In the genomic region with DNA sequence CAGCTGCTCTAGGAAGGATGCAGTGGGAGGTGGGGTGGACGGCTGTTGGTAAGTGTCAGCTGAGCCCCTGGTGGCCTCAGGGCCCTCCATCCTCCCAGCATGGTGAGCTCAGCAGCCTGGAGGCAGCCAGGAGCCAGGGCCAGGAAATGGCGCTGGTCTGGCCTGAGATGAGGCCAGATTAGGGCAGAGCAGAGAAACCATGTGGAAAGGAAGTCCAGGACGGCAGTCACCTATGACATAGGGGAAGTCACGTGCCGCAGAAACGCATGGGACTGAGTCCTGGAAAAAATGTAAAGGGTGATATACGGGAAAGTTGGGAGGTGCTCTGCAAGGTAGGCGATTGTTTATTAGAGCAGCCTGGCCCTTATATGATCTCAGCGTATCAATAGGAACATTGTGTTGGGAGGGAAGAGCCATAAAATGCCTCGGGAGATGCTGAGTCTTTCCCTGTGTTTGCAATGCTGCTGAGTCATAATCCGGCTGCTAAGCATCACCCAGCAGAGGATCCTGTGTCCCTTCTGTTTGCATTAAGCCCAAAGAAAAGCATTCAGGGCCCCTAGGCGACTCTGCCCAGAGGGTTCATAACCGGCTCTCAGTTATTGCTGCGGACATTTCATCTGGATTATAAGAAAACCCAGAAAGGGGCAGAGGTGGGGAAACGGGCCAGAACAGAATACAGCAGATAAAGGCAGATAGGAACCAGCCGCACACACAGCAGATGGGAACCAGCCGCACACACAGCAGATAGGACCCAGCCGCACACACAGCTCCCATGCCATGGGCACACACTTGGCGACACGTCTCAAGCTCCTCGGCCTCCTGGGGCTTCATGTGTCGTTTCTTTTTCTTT, we compare ENCODE assay signal across 8 cellular contexts. TPM values are rescaled to one million over a fixed set of nuclear protein-coding genes. Genes with fewer than 3 reads are reported as not detected.
A peak's percentile ranks its signal among the peaks of the same experiment; 100 is the strongest.
DNase-seq lines count a peak whose midpoint lies in the region; ATAC-seq, FAIRE-seq and TF ChIP-seq lines count a peak whose summit lies in the region.

No MANE protein-coding gene starts in this region.

- H3K23ac ChIP-seq in H1 (ENCODE audit: insufficient read length), result no peak overlapping the region

- H2BK5ac ChIP-seq in H1 (ENCODE audit: low read depth, low read length), result peak overlapping the region; percentile 81; the same call in 1 of the 2 replicates

- no peak overlapping the region for H3K56ac ChIP-seq in H1 (replicated peaks; ENCODE audit: insufficient read length, low read depth, low read length)

- no peak overlapping the region for H3K27ac ChIP-seq in H1 (ENCODE audit: low read depth, low read length)
- no peak overlapping the region for H3K27ac ChIP-seq in naive thymus-derived CD4-positive, alpha-beta T cell (ENCODE audit: low read depth, low read length)

- no peak for TF ChIP-seq EP300 in H1 (IDR thresholded peaks at IDR 0.05; ENCODE audit: borderline replicate concordance in 1 of 2, low read depth in 2 of 2, low read length in 2 of 2)

- H4K20me1 ChIP-seq in H1 (replicated peaks in 1 of 2; ENCODE audit: control insufficient read depth in 1 of 2, insufficient read depth in 2 of 2, low read length in 2 of 2), result no peaks in the 10 kb centered on the region

- H3K9ac ChIP-seq in H1 (replicated peaks in 1 of 4; ENCODE audit: extremely low read depth in 1 of 4, low read depth in 3 of 4, low read length in 3 of 4), result 0 out of 7 replicates have a peak overlapping the region, but pooled peaks of 1 of the 4 experiments have one; percentile 19

- H2AK5ac ChIP-seq in H1 (ENCODE audit: low read depth, low read length), result peak overlapping the region; percentile 89; the same call in 1 of the 2 replicates

- no peaks in the 10 kb centered on the region for H3K9me3 ChIP-seq in H1 (ENCODE audit: insufficient read depth in 2 of 2, low read depth in 1 of 2, low read length in 1 of 2)
- H3K9me3 ChIP-seq in naive thymus-derived CD4-positive, alpha-beta T cell (ENCODE audit: control insufficient read depth in 2 of 3, low read length in 3 of 3), result no peaks in the 10 kb centered on the region

- no peaks in the 10 kb centered on the region for H3K27me3 Mint-ChIP-seq in naive thymus-derived CD4-positive, alpha-beta T cell

- no peaks in the 10 kb centered on the region for H3K23me2 ChIP-seq in H1 (ENCODE audit: low read depth, low read length)

- no peak overlapping the region for H2BK120ac ChIP-seq in H1 (replicated peaks; ENCODE audit: low read depth, low read length)

- intact Hi-C loops in naive thymus-derived CD4-positive, alpha-beta T cell (cut with micrococcal nuclease), result no loop called here

- no peak overlapping the region for H3K14ac ChIP-seq in H1 (ENCODE audit: insufficient read length)

- no peak overlapping the region for H2BK20ac ChIP-seq in H1 (ENCODE audit: low read length)

- TF ChIP-seq POLR2A in H1 (IDR thresholded peaks at IDR 0.05; ENCODE audit: control extremely low read depth in 1 of 2, low read depth in 2 of 2, low read length in 2 of 2), result no peak

- peak overlapping the region; percentile 88 for H3K4ac ChIP-seq in H1 (replicated peaks; ENCODE audit: insufficient read length, low read depth, low read length)

- ATAC-seq in naive thymus-derived CD4-positive, alpha-beta T cell, result peak; percentile 18
- ATAC-seq in HG02610 (IDR thresholded peaks at IDR 0.05; ENCODE audit: unreplicated experiment) (no peak), HG03521 (IDR thresholded peaks at IDR 0.05; ENCODE audit: unreplicated experiment) (no peak)

- H3K79me2 ChIP-seq in H1 (ENCODE audit: control insufficient read depth in 1 of 2, insufficient read depth in 2 of 2, low read length in 2 of 2), result no peaks in the 10 kb centered on the region

- peak overlapping the region; percentile 31 for H4K5ac ChIP-seq in H1 (ENCODE audit: insufficient read length, low read depth, low read length)

- H3K79me1 ChIP-seq in H1 (ENCODE audit: low read depth, low read length), result no peaks in the 10 kb centered on the region

- TF ChIP-seq CTCF in H1 (IDR thresholded peaks at IDR 0.05; ENCODE audit: control extremely low read depth in 1 of 3, insufficient read depth in 1 of 3, low read depth in 1 of 3, low read length in 3 of 3), result no peak

- peak overlapping the region; percentile 55 for H2BK15ac ChIP-seq in H1 (ENCODE audit: low read length)

- no peak for TF ChIP-seq RAD21 in H1 (IDR thresholded peaks at IDR 0.05 in 1 of 2, conservative IDR thresholded peaks at IDR 0.05 in 1 of 2; ENCODE audit: low read depth in 2 of 2, low read length in 2 of 2)

- peak; percentile 97 for DNase-seq in ELR (ENCODE audit: low read depth)
- DNase-seq in NCI-H82 treated with DMSO at 0.1 percent for 48 hours (lab: John Stamatoyannopoulos, UW; ENCODE audit: unreplicated experiment), result peak; percentile 52
- no peak for DNase-seq in H1 (ENCODE audit: low read depth in 1 of 2, low spot score in 2 of 2)
- no peak for DNase-seq in naive thymus-derived CD4-positive, alpha-beta T cell
- no peak for DNase-seq in activated CD4-positive, alpha-beta T cell treated with anti-CD3 and anti-CD28 coated beads, Interleukin-2, amount 50 U/mL, for 1 hour
- no peak for DNase-seq in ureter (ENCODE audit: low spot score)

- no peak overlapping the region for H2AFZ ChIP-seq in H1 (ENCODE audit: low read length)

- POLR2A ChIA-PET in H1 (lab: Charles Lee; ENCODE audit: partially characterized antibody), result interaction anchor here (1.1 to 1.7 kb wide), 4 partner anchors 12 to 104 kb away, joined by 3 to 6 read pairs (median 4); a partner anchor contains a TSS
- POLR2A ChIA-PET in naive thymus-derived CD4-positive, alpha-beta T cell (lab: Charles Lee), result no interaction called here

- H3K9me3 Mint-ChIP-seq in naive thymus-derived CD4-positive, alpha-beta T cell, result no peaks in the 10 kb centered on the region

- no peaks in the 10 kb centered on the region for H3K27me3 ChIP-seq in H1 (replicated peaks in 1 of 4; ENCODE audit: control insufficient read depth in 3 of 4, extremely low read depth in 1 of 4, insufficient read depth in 3 of 4, low read length in 3 of 4)
- no peaks in the 10 kb centered on the region for H3K27me3 ChIP-seq in naive thymus-derived CD4-positive, alpha-beta T cell (ENCODE audit: control insufficient read depth in 2 of 2, insufficient read depth in 2 of 2, low read length in 2 of 2)

- no peak overlapping the region for H3K4me2 ChIP-seq in H1 (ENCODE audit: insufficient read depth in 1 of 2, low read depth in 2 of 2, low read length in 2 of 2)

- no peak for FAIRE-seq in H1 (lab: Jason Lieb, UNC)

- peak overlapping the region; percentile 48; the same call in 1 of the 2 replicates for H3K18ac ChIP-seq in H1 (ENCODE audit: extremely low read depth, low read length)

- no peak overlapping the region for H3K27ac Mint-ChIP-seq in naive thymus-derived CD4-positive, alpha-beta T cell

- H4K91ac ChIP-seq in H1 (replicated peaks; ENCODE audit: insufficient read length, low read length), result peak overlapping the region; percentile 79

- no peaks in the 10 kb centered on the region for H3K36me3 Mint-ChIP-seq in naive thymus-derived CD4-positive, alpha-beta T cell

- H3K4me3 Mint-ChIP-seq in naive thymus-derived CD4-positive, alpha-beta T cell, result no peak overlapping the region

- H3K36me3 ChIP-seq in H1 (ENCODE audit: control insufficient read depth in 2 of 4, insufficient read depth in 4 of 4, low read length in 3 of 4), result no peaks in the 10 kb centered on the region
- no peaks in the 10 kb centered on the region for H3K36me3 ChIP-seq in naive thymus-derived CD4-positive, alpha-beta T cell (ENCODE audit: control insufficient read depth in 2 of 3, insufficient read depth in 3 of 3, low read length in 3 of 3)

- H2BK12ac ChIP-seq in H1 (ENCODE audit: low read depth, low read length), result peak overlapping the region; percentile 87; the same call in 1 of the 2 replicates

- no peak overlapping the region for H4K8ac ChIP-seq in H1 (ENCODE audit: extremely low read depth, insufficient read depth, low read length)

- 89% methylated on average over 22 of the region's 22 CpGs; no CpG with 5 or more reads in 1 of the 2 experiments for WGBS in H1 (ENCODE audit: extremely low coverage in 1 of 2, insufficient coverage in 1 of 2, insufficient read length in 1 of 2, insufficient replicate concordance in 2 of 2, low coverage in 1 of 2, low lambda C conversion rate in 2 of 2, missing lambda C conversion rate in 1 of 2), 2 experiments

- CTCF ChIA-PET in H1 (lab: Charles Lee; ENCODE audit: partially characterized antibody), result interaction anchor here (0.5 to 26.8 kb wide), 5 partner anchors 9 to 525 kb away, joined by 3 to 617 read pairs (median 3); a partner anchor contains a TSS
- CTCF ChIA-PET in naive thymus-derived CD4-positive, alpha-beta T cell (lab: Charles Lee), result interaction anchor here (0.6 kb wide), 1 partner anchor 333 kb away, joined by 7 read pairs; no protein-coding TSS in a partner anchor

- H3K4me1 ChIP-seq in H1 (replicated peaks in 1 of 4; ENCODE audit: control insufficient read depth in 3 of 4, insufficient read depth in 4 of 4, low read length in 3 of 4), result peaks cover 4 to 23% (median 7%) of the 10 kb centered on the region in 4 experiments
- H3K4me1 ChIP-seq in naive thymus-derived CD4-positive, alpha-beta T cell (ENCODE audit: control insufficient read depth in 2 of 2, insufficient read depth in 2 of 2, low read length in 2 of 2), result no peaks in the 10 kb centered on the region

- H3K4me1 Mint-ChIP-seq in naive thymus-derived CD4-positive, alpha-beta T cell, result peaks cover 0 to 23% (median 9%) of the 10 kb centered on the region in 7 donors

- H3K4me3 ChIP-seq in H1 (ENCODE audit: extremely low read depth in 1 of 4, insufficient read depth in 2 of 4, low read depth in 3 of 4, low read length in 4 of 4), result no peak overlapping the region
- no peak overlapping the region for H3K4me3 ChIP-seq in naive thymus-derived CD4-positive, alpha-beta T cell (ENCODE audit: low read length)

TF ChIP-seq in H1, 55 proteins besides CTCF, POLR2A, EP300 and RAD21:
- TF ChIP-seq MAFK (IDR thresholded peaks at IDR 0.05; ENCODE audit: low read depth, low read length) (peak; percentile 20; the same call in 1 of the 2 replicates), BACH1 (IDR thresholded peaks at IDR 0.05; ENCODE audit: low read length) (peak; percentile 69), SP2 (IDR thresholded peaks at IDR 0.05; ENCODE audit: low read length) (no peak)
TF ChIP-seq in H1: peak in this region for 2.

RNA-seq across cellular contexts. Expression of a gene that starts 30.3 kb away (rescaled TPM):
- 72.5 and 73.1 TPM in 2 replicates for total RNA-seq in H1 (2021; fragmentation: NEBNext Ultra II Directional; extraction: Animal tissue kit (Norgen Biotek cat#: 25700))
- polyA plus RNA-seq in H1 (2011; rRNA removed), result 26.4 and 27.7 TPM in 2 replicates
- polyA plus RNA-seq in H1 (2011; cell fraction: cytosol; rRNA removed), result 15.1 TPM
- 33.9 TPM for polyA plus RNA-seq in H1 (2011; cell fraction: nucleus; rRNA removed)
- 54.0 to 78.2 TPM (median 68.9 TPM) in 4 replicates for polyA plus RNA-seq in H1 (2012, experiment 1 of 2)
- polyA plus RNA-seq in H1 (2012, experiment 2 of 2), result 70.7 TPM
- polyA plus RNA-seq in H1 (2013, experiment 1 of 2), result 150 TPM
- 144 TPM for polyA plus RNA-seq in H1 (2013, experiment 2 of 2)
- polyA minus RNA-seq in H1 (2011; rRNA and poly(A)+ RNA removed), result 19.3 and 21.6 TPM in 2 replicates
- polyA minus RNA-seq in H1 (2011; cell fraction: cytosol; rRNA and poly(A)+ RNA removed), result 41.2 TPM
- polyA minus RNA-seq in H1 (2011; cell fraction: nucleus; rRNA and poly(A)+ RNA removed), result 19.9 TPM
- total RNA-seq in naive thymus-derived CD4-positive, alpha-beta T cell, result 1 to 10 TPM in 2 of 5 experiments, under 1 TPM in 2, not detected in 1; 0.24 to 5.6 (median 0.95) TPM
- not detected for polyA plus RNA-seq in naive thymus-derived CD4-positive, alpha-beta T cell
- total RNA-seq in ureter, result 2.2 TPM

Comparison
In these comparisons a context has a peak if more than half of its experiments do, and no peak if none do; other contexts are left out.
1. DNase-seq: peak in ELR (single experiment) and NCI-H82 treated with DMSO at 0.1 percent for 48 hours (single experiment); none in H1 (0 of 2), naive thymus-derived CD4-positive, alpha-beta T cell (0 of 9), activated CD4-positive, alpha-beta T cell treated with anti-CD3 and anti-CD28 coated beads, Interleukin-2, amount 50 U/mL, for 1 hour (single experiment) and ureter (single experiment).
2. RNA of a gene that starts 30.3 kb away (total RNA-seq): 72.5 to 73.1 TPM in H1; 2.2 TPM in ureter (single experiment) and 0.24 to 5.6 TPM in naive thymus-derived CD4-positive, alpha-beta T cell; every median in the first group is over 10 times any median in the second.